Comparison of ENCODE assay signal across 21 cellular contexts in genomic region chr11:119989422-119989821, GRCh38.
"Had no signal": no experiment of that assay in that cellular context is flagged by ENCODE, and none has a peak within 500 bp of the region (broad histone marks: within the 10 kb centered on the region; RNA-seq: fewer than 3 reads in every experiment).

No MANE protein-coding gene starts in this region.

- DNase-seq: activated B cell treated with CpG ODN at 0.5 μM for 24 hours; activated naive CD4-positive, alpha-beta T cell treated with Interleukin-2 at 50 U/mL for 16 hours; activated T-cell treated with anti-CD3 and anti-CD28 coated beads for 4 hours; activated T-cell treated with anti-CD3 and anti-CD28 coated beads, Interleukin-2, amount 50 U/mL, for 72 hours; aorta; body of pancreas; effector CD4-positive, alpha-beta T cell; esophagus squamous epithelium; foreskin melanocyte; mammary epithelial cell; pancreas; psoas muscle; stimulated activated CD4-positive, alpha-beta T cell treated with anti-CD3 and anti-CD28 coated beads, Interleukin-1b, Interleukin-23, amount 100 ng/mL, for 48 hours; stimulated activated CD4-positive, alpha-beta T cell treated with anti-CD3 and anti-CD28 coated beads, Interleukin-4, amount 100 ng/mL, for 4 hours; stimulated activated naive CD4-positive, alpha-beta T cell; T-helper 17 cell; T1000; trophoblast cell had no signal

- H3K27ac ChIP-seq: body of pancreas, cardiac muscle cell, esophagus squamous epithelium, pancreas, psoas muscle, thoracic aorta had no signal

- ATAC-seq: activated T-cell treated with anti-CD3 and anti-CD28 coated beads, Interleukin-2, amount 50 U/mL, for 72 hours; body of pancreas; psoas muscle; SK-N-SH treated with all-trans-retinoic acid at 6 μM for 48 hours; T-helper 17 cell had no signal
